Comparison of ENCODE assay signal across 1 cellular context in genomic region chr22:50583294-50583865, GRCh38.
A peak's percentile ranks its signal among the peaks of the same experiment; 100 is the strongest.
TF ChIP-seq lines count a peak whose summit lies in the region.

No MANE protein-coding gene starts in this region.

TF ChIP-seq in K562, 482 proteins besides CTCF, POLR2A, EP300 and RAD21:
- TF ChIP-seq CHD1 (IDR thresholded peaks at IDR 0.05; ENCODE audit: low read length) (no peak), RBFOX2 (IDR thresholded peaks at IDR 0.05; ENCODE audit: low read depth, low read length) (0 out of 2 replicates have a peak, but pooled peaks have one; percentile 1), MGA (IDR thresholded peaks at IDR 0.05) (peak; percentile 8; the same call in 1 of the 2 replicates), EGR1 (conservative IDR thresholded peaks at IDR 0.05) (0 out of 2 replicates have a peak, but pooled peaks have one; percentile 42), CBFB (CRISPR knock-in tag; IDR thresholded peaks at IDR 0.05) (no peak), L3MBTL2 (IDR thresholded peaks at IDR 0.05) (peak; percentile 4; the same call in 1 of the 2 replicates)
